In genomic region chr7:104208421-104208780, GRCh38 we compare ENCODE assay signal across 8 cellular contexts. TPM values are rescaled to one million over a fixed set of nuclear protein-coding genes. Genes with fewer than 3 reads are reported as not detected.
DNase-seq lines count a peak whose midpoint lies in the region; ATAC-seq, FAIRE-seq and TF ChIP-seq lines count a peak whose summit lies in the region.

No MANE protein-coding gene starts in this region.

- CTCF ChIA-PET in CD4-positive, alpha-beta T cell (lab: Charles Lee) = interaction anchor here (1.3 kb wide), 1 partner anchor 23 kb away, joined by 4 read pairs; no protein-coding TSS in a partner anchor
- CTCF ChIA-PET in OCI-LY7 (lab: Charles Lee; ENCODE audit: unreplicated experiment) (no interaction called here), endothelial cell of umbilical vein (lab: Charles Lee) (interaction anchor here (1.0 to 1.2 kb wide), 3 partner anchors 16 to 675 kb away, joined by 3 to 5 read pairs (median 5); no protein-coding TSS in a partner anchor)

- H3K9me3 ChIP-seq in CD4-positive, alpha-beta T cell (ENCODE audit: control insufficient read depth, low read length) = no peaks in the 10 kb centered on the region
- H3K9me3 ChIP-seq in OCI-LY7 (ENCODE audit: low read length) (no peaks in the 10 kb centered on the region), endothelial cell of umbilical vein (replicated peaks; ENCODE audit: control insufficient read depth, insufficient read depth, low read length) (no peaks in the 10 kb centered on the region), neural progenitor cell (ENCODE audit: low read depth) (no peaks in the 10 kb centered on the region)

- H3K27ac ChIP-seq in CD4-positive, alpha-beta T cell (ENCODE audit: low read depth, low read length) = peak overlapping the region; percentile 58
- peak overlapping the region; percentile 18 for H3K27ac ChIP-seq in OCI-LY7 (ENCODE audit: low read depth, low read length, poor library complexity, severe bottlenecking)
- H3K27ac ChIP-seq in endothelial cell of umbilical vein (ENCODE audit: insufficient read depth, low read depth, low read length) = peak overlapping the region; percentile 70
- no peak overlapping the region for H3K27ac ChIP-seq in neural progenitor cell

- TF ChIP-seq POLR2A in endothelial cell of umbilical vein (IDR thresholded peaks at IDR 0.05; ENCODE audit: low read depth, low read length) = no peak

- H3K36me3 Mint-ChIP-seq in CD4-positive, alpha-beta T cell (ENCODE audit: low read depth) = peaks cover 20% of the 10 kb centered on the region
- peaks cover 6% of the 10 kb centered on the region for H3K36me3 Mint-ChIP-seq in neural progenitor cell

- H4K20me1 ChIP-seq in OCI-LY7 (ENCODE audit: insufficient read depth, low read length) = no peaks in the 10 kb centered on the region
- no peaks in the 10 kb centered on the region for H4K20me1 ChIP-seq in endothelial cell of umbilical vein (replicated peaks; ENCODE audit: control insufficient read depth, extremely low read depth, insufficient read depth, low read length)
- H4K20me1 ChIP-seq in neural progenitor cell (ENCODE audit: low read depth) = no peaks in the 10 kb centered on the region

- H2AFZ ChIP-seq in OCI-LY7 (ENCODE audit: low read length) (peak overlapping the region; percentile 91), endothelial cell of umbilical vein (ENCODE audit: low read depth, low read length) (peak overlapping the region; percentile 86), neural progenitor cell (replicated peaks) (peak overlapping the region; percentile 90)

- BruUV-seq in OCI-LY7 (replicated peaks; lab: Mats Ljungman, UMichigan) (TSS peak; percentile 99), endothelial cell of umbilical vein (replicated peaks; lab: Mats Ljungman, UMichigan) (TSS peak; percentile 93)

- FAIRE-seq in endothelial cell of umbilical vein (lab: Jason Lieb, UNC) = no peak

- H3K9me3 Mint-ChIP-seq in CD4-positive, alpha-beta T cell = no peaks in the 10 kb centered on the region
- peaks cover 11% of the 10 kb centered on the region for H3K9me3 Mint-ChIP-seq in neural progenitor cell

- H3K27me3 ChIP-seq in CD4-positive, alpha-beta T cell (ENCODE audit: control insufficient read depth, insufficient read depth, low read length) = no peaks in the 10 kb centered on the region
- H3K27me3 ChIP-seq in endothelial cell of umbilical vein (ENCODE audit: control insufficient read depth in 2 of 2, insufficient read depth in 2 of 2, low read length in 2 of 2) (no peaks in the 10 kb centered on the region), neural progenitor cell (no peaks in the 10 kb centered on the region)

- H3K9me1 ChIP-seq in endothelial cell of umbilical vein (replicated peaks; ENCODE audit: control insufficient read depth, extremely low read depth, insufficient read depth, low read length) = no peaks in the 10 kb centered on the region

- H3K4me1 ChIP-seq in OCI-LY7 (ENCODE audit: insufficient read depth, low read length, poor library complexity, severe bottlenecking) = peaks cover 21% of the 10 kb centered on the region
- peaks cover 16% of the 10 kb centered on the region for H3K4me1 ChIP-seq in endothelial cell of umbilical vein (ENCODE audit: control insufficient read depth, extremely low read depth, insufficient read depth, low read length)
- H3K4me1 ChIP-seq in neural progenitor cell = no peaks in the 10 kb centered on the region

- DNase-seq in CD4-positive, alpha-beta T cell = no peak
- no peak for DNase-seq in OCI-LY7 (ENCODE audit: low spot score)
- DNase-seq in endothelial cell of umbilical vein (ENCODE audit: low read depth, low spot score) = no peak
- no peak for DNase-seq in neural progenitor cell (ENCODE audit: low spot score)
- DNase-seq in COR-L47 (lab: John Stamatoyannopoulos, UW) = no peak
- no peak for DNase-seq in NCI-H1436 (lab: John Stamatoyannopoulos, UW)
- DNase-seq in SK-N-DZ (ENCODE audit: low spot score) = no peak
- DNase-seq in NCI-H2171 (lab: John Stamatoyannopoulos, UW) = no peak

- POLR2A ChIA-PET in CD4-positive, alpha-beta T cell (lab: Charles Lee) = no interaction called here
- POLR2A ChIA-PET in OCI-LY7 (lab: Charles Lee) (interaction anchor here (0.6 to 0.7 kb wide), 3 partner anchors 58 to 1948 kb away, joined by 3 read pairs; no protein-coding TSS in a partner anchor), endothelial cell of umbilical vein (lab: Charles Lee) (no interaction called here)

- peaks cover 17% of the 10 kb centered on the region for H3K27me3 Mint-ChIP-seq in CD4-positive, alpha-beta T cell
- peaks cover 7% of the 10 kb centered on the region for H3K27me3 Mint-ChIP-seq in neural progenitor cell (ENCODE audit: insufficient read depth, low read depth)

- ATAC-seq in CD4-positive, alpha-beta T cell (ENCODE audit: poor library complexity) = no peak

- no peaks in the 10 kb centered on the region for H3K9me2 ChIP-seq in OCI-LY7 (ENCODE audit: insufficient read depth, low read length)

- H3K4me2 ChIP-seq in OCI-LY7 (ENCODE audit: low read length) (peak overlapping the region; percentile 88), endothelial cell of umbilical vein (ENCODE audit: insufficient read depth, low read length) (peak overlapping the region; percentile 90), neural progenitor cell (peak overlapping the region; percentile 77)

- intact Hi-C loops in CD4-positive, alpha-beta T cell (cut with DNase I, micrococcal nuclease) = loop anchor here in 1 of 2 experiments (5.0 to 10.0 kb wide), 4 partner anchors 866 to 1324 kb away; partner anchors contain the start of genes ARMC10, DNAJC2, FBXL13 and PMPCB
- intact Hi-C loops in OCI-LY7 (cut with micrococcal nuclease; ENCODE audit: unreplicated experiment) (no loop called here), endothelial cell of umbilical vein (cut with micrococcal nuclease) (loop anchor here (2.0 kb wide), 1 partner anchor 16 kb away; no protein-coding TSS in a partner anchor)

- H3K9ac ChIP-seq in endothelial cell of umbilical vein (replicated peaks; ENCODE audit: extremely low read depth, insufficient read depth, low read length) (peak overlapping the region; percentile 82), neural progenitor cell (peak overlapping the region; percentile 55)

- H3K27ac Mint-ChIP-seq in CD4-positive, alpha-beta T cell = peak overlapping the region; percentile 94
- H3K27ac Mint-ChIP-seq in neural progenitor cell = peak overlapping the region; percentile 99

- H3K4me1 Mint-ChIP-seq in CD4-positive, alpha-beta T cell (ENCODE audit: low read depth) = peaks cover 46% of the 10 kb centered on the region
- H3K4me1 Mint-ChIP-seq in neural progenitor cell = peaks cover 22% of the 10 kb centered on the region

- H3K4me3 ChIP-seq in OCI-LY7 (ENCODE audit: low read depth, low read length, poor library complexity, severe bottlenecking) = peak overlapping the region; percentile 98
- H3K4me3 ChIP-seq in endothelial cell of umbilical vein (replicated peaks in 1 of 3; ENCODE audit: insufficient read depth in 1 of 3, low read depth in 1 of 3, low read length in 3 of 3) = peak overlapping the region; percentile 25 to 98 (median 75)
- H3K4me3 ChIP-seq in neural progenitor cell = peak overlapping the region; percentile 85

- peak overlapping the region; percentile 97 for H3K4me3 Mint-ChIP-seq in CD4-positive, alpha-beta T cell
- peak overlapping the region; percentile 95 for H3K4me3 Mint-ChIP-seq in neural progenitor cell

- dilution Hi-C loops in endothelial cell of umbilical vein (cut with MboI; ENCODE audit: extremely low pct_ligation_motif_present, low sequenced_read_pairs) = no loop called here

- H3K79me2 ChIP-seq in OCI-LY7 (ENCODE audit: insufficient read depth, low read depth, low read length) = peaks cover 44% of the 10 kb centered on the region
- peaks cover 36% of the 10 kb centered on the region for H3K79me2 ChIP-seq in endothelial cell of umbilical vein (ENCODE audit: control insufficient read depth, insufficient read depth, low read length)
- peaks cover 28% of the 10 kb centered on the region for H3K79me2 ChIP-seq in neural progenitor cell (ENCODE audit: low read depth)

- no peak for TF ChIP-seq CTCF in CD4-positive, alpha-beta T cell (IDR thresholded peaks at IDR 0.05)
- TF ChIP-seq CTCF in OCI-LY7 (conservative IDR thresholded peaks at IDR 0.05; ENCODE audit: low read length) (no peak), endothelial cell of umbilical vein (IDR thresholded peaks at IDR 0.05; ENCODE audit: extremely low read depth in 1 of 2, insufficient read depth in 1 of 2, low read depth in 1 of 2, low read length in 2 of 2) (no peak), neural progenitor cell (IDR thresholded peaks at IDR 0.05) (no peak)

- no peaks in the 10 kb centered on the region for H3F3A ChIP-seq in neural progenitor cell (ENCODE audit: low read depth)

- H3K36me3 ChIP-seq in OCI-LY7 (ENCODE audit: insufficient read depth, low read length) = peaks cover 23% of the 10 kb centered on the region
- peaks cover 0 to 4% of the 10 kb centered on the region in 2 experiments for H3K36me3 ChIP-seq in endothelial cell of umbilical vein (ENCODE audit: control insufficient read depth in 2 of 2, extremely low read depth in 1 of 2, insufficient read depth in 2 of 2, low read length in 2 of 2)
- no peaks in the 10 kb centered on the region for H3K36me3 ChIP-seq in neural progenitor cell

TF ChIP-seq in endothelial cell of umbilical vein, 7 proteins besides CTCF, POLR2A, EP300 and RAD21 (continues in another document):
- TF ChIP-seq JUN (IDR thresholded peaks at IDR 0.05; ENCODE audit: borderline replicate concordance, insufficient read depth, insufficient read length, low read depth) (no peak), EZH2 (IDR thresholded peaks at IDR 0.05; ENCODE audit: borderline replicate concordance, low read depth, low read length, severe bottlenecking) (no peak), FOS (IDR thresholded peaks at IDR 0.05; ENCODE audit: borderline replicate concordance, insufficient read depth, low read length) (no peak)
- TF ChIP-seq, protein P1, sequence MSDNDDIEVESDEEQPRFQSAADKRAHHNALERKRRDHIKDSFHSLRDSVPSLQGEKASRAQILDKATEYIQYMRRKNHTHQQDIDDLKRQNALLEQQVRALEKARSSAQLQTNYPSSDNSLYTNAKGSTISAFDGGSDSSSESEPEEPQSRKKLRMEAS (IDR thresholded peaks at IDR 0.05; ENCODE audit: insufficient read depth, insufficient read length) = no peak

RNA-seq across cellular contexts. Expression of gene ORC5, which starts 0.6 kb away (rescaled TPM):
- total RNA-seq in CD4-positive, alpha-beta T cell = 1 to 10 TPM; 7.7 to 9.3 TPM
- total RNA-seq in OCI-LY7 (2014; rRNA removed; shearing (Covaris generic)) = 25.2 and 54.8 TPM in 2 replicates
- 29.5 and 33.1 TPM in 2 replicates for total RNA-seq in OCI-LY7 (2022)
- total RNA-seq in endothelial cell of umbilical vein = 18.6 and 21.1 TPM in 2 replicates
- 5.7 and 7.9 TPM in 2 replicates for polyA plus RNA-seq in endothelial cell of umbilical vein
- polyA plus RNA-seq in endothelial cell of umbilical vein (2011; cell fraction: cytosol; rRNA removed) = 7.7 and 7.9 TPM in 2 replicates
- polyA plus RNA-seq in endothelial cell of umbilical vein (2011; cell fraction: nucleus; rRNA removed) = 9.5 and 17.0 TPM in 2 replicates
- polyA plus RNA-seq in endothelial cell of umbilical vein (2012) = 28.0 and 39.6 TPM in 2 replicates
- 23.0 and 32.3 TPM in 2 replicates for polyA minus RNA-seq in endothelial cell of umbilical vein
- polyA minus RNA-seq in endothelial cell of umbilical vein (2011; cell fraction: cytosol; rRNA and poly(A)+ RNA removed) = 11.7 TPM
- polyA minus RNA-seq in endothelial cell of umbilical vein (2011; cell fraction: nucleus; rRNA and poly(A)+ RNA removed) = 32.5 and 34.0 TPM in 2 replicates
- total RNA-seq in neural progenitor cell (ENCODE audit: low replicate concordance) = 14.4 and 14.9 TPM in 2 replicates
- 20.5 and 25.1 TPM in 2 replicates for polyA plus RNA-seq in SK-N-DZ (2014; cell fraction: cytosol; rRNA removed)
- 17.0 and 27.7 TPM in 2 replicates for polyA plus RNA-seq in SK-N-DZ (2014; cell fraction: nucleus; rRNA removed)
